In the genomic region with DNA sequence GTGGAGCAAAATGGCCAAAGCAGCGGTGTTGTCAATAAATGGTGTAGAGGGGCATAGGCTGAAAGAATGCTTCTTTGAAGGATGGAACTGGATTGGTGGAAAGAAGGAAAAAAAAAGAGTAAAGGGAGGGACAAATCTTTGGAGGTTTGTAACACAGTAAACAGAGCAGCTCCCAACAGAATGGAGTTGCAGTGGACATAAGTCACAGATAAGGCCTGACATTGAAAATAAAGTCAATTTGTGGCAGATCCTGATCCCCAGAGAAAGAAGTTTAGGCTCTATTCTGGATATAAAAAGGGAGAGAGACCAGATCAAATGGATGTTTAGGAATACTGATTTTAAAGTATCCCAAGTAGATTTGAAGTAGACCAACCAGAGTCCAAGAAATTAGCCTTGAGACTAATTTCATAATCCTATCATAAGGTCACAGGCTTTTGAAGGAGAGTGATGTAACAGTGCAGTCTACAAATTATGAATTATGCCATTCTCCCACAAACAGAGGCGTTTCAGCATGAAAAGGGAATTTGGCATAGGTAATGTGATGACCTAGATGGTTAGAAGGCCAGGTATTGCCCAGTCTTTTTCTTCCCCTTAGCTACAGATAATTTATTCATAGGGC, we compare ENCODE assay signal across 2 cellular contexts.
TF ChIP-seq lines count a peak whose summit lies in the region.

No MANE protein-coding gene starts in this region.

TF ChIP-seq in K562, 482 proteins besides CTCF, POLR2A, EP300 and RAD21:
- peak; percentile 66 for TF ChIP-seq ZNF239 (CRISPR knock-in tag; IDR thresholded peaks at IDR 0.05)
- TF ChIP-seq, protein P1, sequence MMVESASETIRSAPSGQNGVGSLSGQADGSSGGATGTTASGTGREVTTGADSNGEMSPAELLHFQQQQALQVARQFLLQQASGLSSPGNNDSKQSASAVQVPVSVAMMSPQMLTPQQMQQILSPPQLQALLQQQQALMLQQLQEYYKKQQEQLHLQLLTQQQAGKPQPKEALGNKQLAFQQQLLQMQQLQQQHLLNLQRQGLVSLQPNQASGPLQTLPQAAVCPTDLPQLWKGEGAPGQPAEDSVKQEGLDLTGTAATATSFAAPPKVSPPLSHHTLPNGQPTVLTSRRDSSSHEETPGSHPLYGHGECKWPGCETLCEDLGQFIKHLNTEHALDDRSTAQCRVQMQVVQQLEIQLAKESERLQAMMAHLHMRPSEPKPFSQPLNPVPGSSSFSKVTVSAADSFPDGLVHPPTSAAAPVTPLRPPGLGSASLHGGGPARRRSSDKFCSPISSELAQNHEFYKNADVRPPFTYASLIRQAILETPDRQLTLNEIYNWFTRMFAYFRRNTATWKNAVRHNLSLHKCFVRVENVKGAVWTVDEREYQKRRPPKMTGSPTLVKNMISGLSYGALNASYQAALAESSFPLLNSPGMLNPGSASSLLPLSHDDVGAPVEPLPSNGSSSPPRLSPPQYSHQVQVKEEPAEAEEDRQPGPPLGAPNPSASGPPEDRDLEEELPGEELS (CRISPR knock-in tag; IDR thresholded peaks at IDR 0.05; ENCODE audit: borderline replicate concordance): no peak

TF ChIP-seq in HepG2, 621 proteins besides CTCF, POLR2A, EP300 and RAD21:
- TF ChIP-seq RBFOX2 (IDR thresholded peaks at IDR 0.05; ENCODE audit: low read depth, low read length): peak; percentile 21; the same call in 1 of the 2 replicates
- TF ChIP-seq PPARG (CRISPR knock-in tag; conservative IDR thresholded peaks at IDR 0.05): no peak
